Comparison of ENCODE assay signal across 2 cellular contexts in the genomic region with DNA sequence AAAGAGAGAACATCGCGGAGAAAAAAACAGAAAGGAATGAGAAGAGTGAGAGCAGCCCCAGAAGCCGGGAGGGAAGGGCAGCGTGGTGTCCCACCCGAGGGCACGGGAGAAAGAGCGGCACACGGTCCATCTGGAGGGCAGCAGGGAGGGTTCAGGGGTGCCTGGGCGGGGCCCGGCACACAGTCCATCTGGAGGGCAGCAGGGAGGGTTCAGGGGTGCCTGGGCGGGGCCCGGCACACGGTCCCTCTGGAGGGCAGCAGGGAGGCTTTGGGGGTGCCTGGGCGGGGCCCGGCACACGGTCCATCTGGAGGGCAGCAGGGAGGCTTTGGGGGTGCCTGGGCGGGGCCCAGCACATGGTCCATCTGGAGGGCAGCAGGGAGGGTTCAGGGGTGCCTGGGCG.
TF ChIP-seq lines count a peak whose summit lies in the region.

No MANE protein-coding gene starts in this region.

TF ChIP-seq in GM23338, 12 proteins besides CTCF, POLR2A, EP300 and RAD21:
- TF ChIP-seq, protein P1, sequence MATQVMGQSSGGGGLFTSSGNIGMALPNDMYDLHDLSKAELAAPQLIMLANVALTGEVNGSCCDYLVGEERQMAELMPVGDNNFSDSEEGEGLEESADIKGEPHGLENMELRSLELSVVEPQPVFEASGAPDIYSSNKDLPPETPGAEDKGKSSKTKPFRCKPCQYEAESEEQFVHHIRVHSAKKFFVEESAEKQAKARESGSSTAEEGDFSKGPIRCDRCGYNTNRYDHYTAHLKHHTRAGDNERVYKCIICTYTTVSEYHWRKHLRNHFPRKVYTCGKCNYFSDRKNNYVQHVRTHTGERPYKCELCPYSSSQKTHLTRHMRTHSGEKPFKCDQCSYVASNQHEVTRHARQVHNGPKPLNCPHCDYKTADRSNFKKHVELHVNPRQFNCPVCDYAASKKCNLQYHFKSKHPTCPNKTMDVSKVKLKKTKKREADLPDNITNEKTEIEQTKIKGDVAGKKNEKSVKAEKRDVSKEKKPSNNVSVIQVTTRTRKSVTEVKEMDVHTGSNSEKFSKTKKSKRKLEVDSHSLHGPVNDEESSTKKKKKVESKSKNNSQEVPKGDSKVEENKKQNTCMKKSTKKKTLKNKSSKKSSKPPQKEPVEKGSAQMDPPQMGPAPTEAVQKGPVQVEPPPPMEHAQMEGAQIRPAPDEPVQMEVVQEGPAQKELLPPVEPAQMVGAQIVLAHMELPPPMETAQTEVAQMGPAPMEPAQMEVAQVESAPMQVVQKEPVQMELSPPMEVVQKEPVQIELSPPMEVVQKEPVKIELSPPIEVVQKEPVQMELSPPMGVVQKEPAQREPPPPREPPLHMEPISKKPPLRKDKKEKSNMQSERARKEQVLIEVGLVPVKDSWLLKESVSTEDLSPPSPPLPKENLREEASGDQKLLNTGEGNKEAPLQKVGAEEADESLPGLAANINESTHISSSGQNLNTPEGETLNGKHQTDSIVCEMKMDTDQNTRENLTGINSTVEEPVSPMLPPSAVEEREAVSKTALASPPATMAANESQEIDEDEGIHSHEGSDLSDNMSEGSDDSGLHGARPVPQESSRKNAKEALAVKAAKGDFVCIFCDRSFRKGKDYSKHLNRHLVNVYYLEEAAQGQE (IDR thresholded peaks at IDR 0.05; ENCODE audit: unreplicated experiment), result no peak
- TF ChIP-seq, protein P2, sequence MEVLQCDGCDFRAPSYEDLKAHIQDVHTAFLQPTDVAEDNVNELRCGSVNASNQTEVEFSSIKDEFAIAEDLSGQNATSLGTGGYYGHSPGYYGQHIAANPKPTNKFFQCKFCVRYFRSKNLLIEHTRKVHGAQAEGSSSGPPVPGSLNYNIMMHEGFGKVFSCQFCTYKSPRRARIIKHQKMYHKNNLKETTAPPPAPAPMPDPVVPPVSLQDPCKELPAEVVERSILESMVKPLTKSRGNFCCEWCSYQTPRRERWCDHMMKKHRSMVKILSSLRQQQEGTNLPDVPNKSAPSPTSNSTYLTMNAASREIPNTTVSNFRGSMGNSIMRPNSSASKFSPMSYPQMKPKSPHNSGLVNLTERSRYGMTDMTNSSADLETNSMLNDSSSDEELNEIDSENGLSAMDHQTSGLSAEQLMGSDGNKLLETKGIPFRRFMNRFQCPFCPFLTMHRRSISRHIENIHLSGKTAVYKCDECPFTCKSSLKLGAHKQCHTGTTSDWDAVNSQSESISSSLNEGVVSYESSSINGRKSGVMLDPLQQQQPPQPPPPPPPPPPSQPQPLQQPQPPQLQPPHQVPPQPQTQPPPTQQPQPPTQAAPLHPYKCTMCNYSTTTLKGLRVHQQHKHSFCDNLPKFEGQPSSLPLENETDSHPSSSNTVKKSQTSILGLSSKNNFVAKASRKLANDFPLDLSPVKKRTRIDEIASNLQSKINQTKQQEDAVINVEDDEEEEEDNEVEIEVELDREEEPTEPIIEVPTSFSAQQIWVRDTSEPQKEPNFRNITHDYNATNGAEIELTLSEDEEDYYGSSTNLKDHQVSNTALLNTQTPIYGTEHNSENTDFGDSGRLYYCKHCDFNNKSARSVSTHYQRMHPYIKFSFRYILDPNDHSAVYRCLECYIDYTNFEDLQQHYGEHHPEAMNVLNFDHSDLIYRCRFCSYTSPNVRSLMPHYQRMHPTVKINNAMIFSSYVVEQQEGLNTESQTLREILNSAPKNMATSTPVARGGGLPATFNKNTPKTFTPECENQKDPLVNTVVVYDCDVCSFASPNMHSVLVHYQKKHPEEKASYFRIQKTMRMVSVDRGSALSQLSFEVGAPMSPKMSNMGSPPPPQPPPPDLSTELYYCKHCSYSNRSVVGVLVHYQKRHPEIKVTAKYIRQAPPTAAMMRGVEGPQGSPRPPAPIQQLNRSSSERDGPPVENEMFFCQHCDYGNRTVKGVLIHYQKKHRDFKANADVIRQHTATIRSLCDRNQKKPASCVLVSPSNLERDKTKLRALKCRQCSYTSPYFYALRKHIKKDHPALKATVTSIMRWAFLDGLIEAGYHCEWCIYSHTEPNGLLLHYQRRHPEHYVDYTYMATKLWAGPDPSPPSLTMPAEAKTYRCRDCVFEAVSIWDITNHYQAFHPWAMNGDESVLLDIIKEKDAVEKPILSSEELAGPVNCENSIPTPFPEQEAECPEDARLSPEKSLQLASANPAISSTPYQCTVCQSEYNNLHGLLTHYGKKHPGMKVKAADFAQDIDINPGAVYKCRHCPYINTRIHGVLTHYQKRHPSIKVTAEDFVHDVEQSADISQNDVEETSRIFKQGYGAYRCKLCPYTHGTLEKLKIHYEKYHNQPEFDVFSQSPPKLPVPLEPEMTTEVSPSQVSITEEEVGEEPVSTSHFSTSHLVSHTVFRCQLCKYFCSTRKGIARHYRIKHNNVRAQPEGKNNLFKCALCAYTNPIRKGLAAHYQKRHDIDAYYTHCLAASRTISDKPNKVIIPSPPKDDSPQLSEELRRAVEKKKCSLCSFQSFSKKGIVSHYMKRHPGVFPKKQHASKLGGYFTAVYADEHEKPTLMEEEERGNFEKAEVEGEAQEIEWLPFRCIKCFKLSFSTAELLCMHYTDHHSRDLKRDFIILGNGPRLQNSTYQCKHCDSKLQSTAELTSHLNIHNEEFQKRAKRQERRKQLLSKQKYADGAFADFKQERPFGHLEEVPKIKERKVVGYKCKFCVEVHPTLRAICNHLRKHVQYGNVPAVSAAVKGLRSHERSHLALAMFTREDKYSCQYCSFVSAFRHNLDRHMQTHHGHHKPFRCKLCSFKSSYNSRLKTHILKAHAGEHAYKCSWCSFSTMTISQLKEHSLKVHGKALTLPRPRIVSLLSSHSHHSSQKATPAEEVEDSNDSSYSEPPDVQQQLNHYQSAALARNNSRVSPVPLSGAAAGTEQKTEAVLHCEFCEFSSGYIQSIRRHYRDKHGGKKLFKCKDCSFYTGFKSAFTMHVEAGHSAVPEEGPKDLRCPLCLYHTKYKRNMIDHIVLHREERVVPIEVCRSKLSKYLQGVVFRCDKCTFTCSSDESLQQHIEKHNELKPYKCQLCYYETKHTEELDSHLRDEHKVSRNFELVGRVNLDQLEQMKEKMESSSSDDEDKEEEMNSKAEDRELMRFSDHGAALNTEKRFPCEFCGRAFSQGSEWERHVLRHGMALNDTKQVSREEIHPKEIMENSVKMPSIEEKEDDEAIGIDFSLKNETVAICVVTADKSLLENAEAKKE (CRISPR knock-in tag; IDR thresholded peaks at IDR 0.05), result no peak
- TF ChIP-seq ZNF114 (CRISPR knock-in tag; IDR thresholded peaks at IDR 0.05), result no peak
- TF ChIP-seq ZNF331 (CRISPR knock-in tag; IDR thresholded peaks at IDR 0.05; ENCODE audit: low read depth), result no peak
- TF ChIP-seq EZH2phosphoT487 (IDR thresholded peaks at IDR 0.05; ENCODE audit: unreplicated experiment), result no peak
- no peak for TF ChIP-seq EZH2 (IDR thresholded peaks at IDR 0.05; ENCODE audit: low read depth, unreplicated experiment)
- no peak for TF ChIP-seq JUNB (IDR thresholded peaks at IDR 0.05; ENCODE audit: unreplicated experiment)
- TF ChIP-seq NANOG (IDR thresholded peaks at IDR 0.05; ENCODE audit: borderline replicate concordance), result no peak
- no peak for TF ChIP-seq CREB1 (CRISPR knock-in tag; IDR thresholded peaks at IDR 0.05; ENCODE audit: low read depth)
TF ChIP-seq in GM23338: peak in this region for 0.

TF ChIP-seq in liver, 16 proteins besides CTCF, POLR2A, EP300 and RAD21 (continued from another document):
- TF ChIP-seq, protein P3, sequence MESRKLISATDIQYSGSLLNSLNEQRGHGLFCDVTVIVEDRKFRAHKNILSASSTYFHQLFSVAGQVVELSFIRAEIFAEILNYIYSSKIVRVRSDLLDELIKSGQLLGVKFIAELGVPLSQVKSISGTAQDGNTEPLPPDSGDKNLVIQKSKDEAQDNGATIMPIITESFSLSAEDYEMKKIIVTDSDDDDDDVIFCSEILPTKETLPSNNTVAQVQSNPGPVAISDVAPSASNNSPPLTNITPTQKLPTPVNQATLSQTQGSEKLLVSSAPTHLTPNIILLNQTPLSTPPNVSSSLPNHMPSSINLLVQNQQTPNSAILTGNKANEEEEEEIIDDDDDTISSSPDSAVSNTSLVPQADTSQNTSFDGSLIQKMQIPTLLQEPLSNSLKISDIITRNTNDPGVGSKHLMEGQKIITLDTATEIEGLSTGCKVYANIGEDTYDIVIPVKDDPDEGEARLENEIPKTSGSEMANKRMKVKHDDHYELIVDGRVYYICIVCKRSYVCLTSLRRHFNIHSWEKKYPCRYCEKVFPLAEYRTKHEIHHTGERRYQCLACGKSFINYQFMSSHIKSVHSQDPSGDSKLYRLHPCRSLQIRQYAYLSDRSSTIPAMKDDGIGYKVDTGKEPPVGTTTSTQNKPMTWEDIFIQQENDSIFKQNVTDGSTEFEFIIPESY (IDR thresholded peaks at IDR 0.05), result no peak
- no peak for TF ChIP-seq FOXA1 (IDR thresholded peaks at IDR 0.05)
- TF ChIP-seq SP1 (IDR thresholded peaks at IDR 0.05), result no peak
- no peak for TF ChIP-seq RXRA (IDR thresholded peaks at IDR 0.05)
- TF ChIP-seq JUND (IDR thresholded peaks at IDR 0.05), result no peak
- TF ChIP-seq, protein P4, sequence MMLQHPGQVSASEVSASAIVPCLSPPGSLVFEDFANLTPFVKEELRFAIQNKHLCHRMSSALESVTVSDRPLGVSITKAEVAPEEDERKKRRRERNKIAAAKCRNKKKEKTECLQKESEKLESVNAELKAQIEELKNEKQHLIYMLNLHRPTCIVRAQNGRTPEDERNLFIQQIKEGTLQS (IDR thresholded peaks at IDR 0.05), result no peak
- no peak for TF ChIP-seq HNF4G (IDR thresholded peaks at IDR 0.05)
- TF ChIP-seq YY1 (IDR thresholded peaks at IDR 0.05), result no peak
- no peak for TF ChIP-seq FOXA2 (IDR thresholded peaks at IDR 0.05)
- TF ChIP-seq, protein P1 (IDR thresholded peaks at IDR 0.05), result no peak
